Comparison of ENCODE assay signal across 10 cellular contexts in genomic region chr5:143019614-143020515, GRCh38.
DNase-seq lines count a peak whose midpoint lies in the region; ATAC-seq and TF ChIP-seq lines count a peak whose summit lies in the region.
"Had no signal": no experiment of that assay in that cellular context is flagged by ENCODE, and none has a peak within 500 bp of the region (broad histone marks: within the 10 kb centered on the region; RNA-seq: fewer than 3 reads in every experiment).

No MANE protein-coding gene starts in this region.

- TF ChIP-seq CTCF in activated CD8-positive, alpha-beta T cell treated with anti-CD3 and anti-CD28 coated beads for 36 hours (IDR thresholded peaks at IDR 0.05): no peak
- TF ChIP-seq CTCF in HEK293 (tag by site-specific recombination; IDR thresholded peaks at IDR 0.05) (no peak), smooth muscle cell (IDR thresholded peaks at IDR 0.05; ENCODE audit: borderline replicate concordance, insufficient read depth, poor library complexity, severe bottlenecking) (no peak)

- no peaks in the 10 kb centered on the region for H3K27me3 Mint-ChIP-seq in activated CD8-positive, alpha-beta T cell treated with anti-CD3 and anti-CD28 coated beads for 36 hours
- no peaks in the 10 kb centered on the region for H3K27me3 Mint-ChIP-seq in activated CD8-positive, alpha-beta T cell treated with anti-CD3 and anti-CD28 coated beads, Interleukin-2, amount 10 ng/mL, durations not matched to agents 7 days and 5 days (ENCODE audit: low read depth)

- ATAC-seq in activated CD8-positive, alpha-beta T cell treated with anti-CD3 and anti-CD28 coated beads for 36 hours: peak; percentile 66
- ATAC-seq in activated CD8-positive, alpha-beta T cell treated with anti-CD3 and anti-CD28 coated beads, Interleukin-2, amount 10 ng/mL, durations not matched to agents 7 days and 5 days: no peak

- H3K4me2 ChIP-seq in smooth muscle cell: peak overlapping the region; percentile 51
- H3K4me2 ChIP-seq: BLaER1 treated with 17β-estradiol and CSF1 and Interleukin-3, amounts not matched to agents 10 nM and 100 nM had no signal

- H3F3A ChIP-seq in smooth muscle cell (ENCODE audit: low read depth): peaks cover 4% of the 10 kb centered on the region

- no peaks in the 10 kb centered on the region for H3K27me3 ChIP-seq in smooth muscle cell (ENCODE audit: low read depth)
- H3K27me3 ChIP-seq: BLaER1 treated with 17β-estradiol and CSF1 and Interleukin-3, amounts not matched to agents 10 nM and 100 nM had no signal

- H3K4me3 ChIP-seq in HEK293 (ENCODE audit: low read depth, low read length) (no peak overlapping the region), smooth muscle cell (no peak overlapping the region)
- H3K4me3 ChIP-seq: BLaER1 treated with 17β-estradiol and CSF1 and Interleukin-3, amounts not matched to agents 10 nM and 100 nM had no signal

- 66% methylated on average over 7 of the region's 7 CpGs for WGBS in smooth muscle cell (ENCODE audit: low lambda C conversion rate)

- H3K27ac ChIP-seq in HEK293 (ENCODE audit: extremely low read depth, low read depth, low read length) (no peak overlapping the region), smooth muscle cell (ENCODE audit: low read depth) (peak overlapping the region; percentile 35)
- H3K27ac ChIP-seq: BLaER1 treated with 17β-estradiol and CSF1 and Interleukin-3, amounts not matched to agents 10 nM and 100 nM had no signal

- intact Hi-C loops in activated CD8-positive, alpha-beta T cell treated with anti-CD3 and anti-CD28 coated beads for 36 hours (cut with micrococcal nuclease): loop anchor here (5.0 kb wide), 2 partner anchors 47 to 82 kb away; no protein-coding TSS in a partner anchor

- no peak overlapping the region for H3K9ac ChIP-seq in smooth muscle cell (ENCODE audit: low read depth)
- H3K9ac ChIP-seq: BLaER1 treated with 17β-estradiol and CSF1 and Interleukin-3, amounts not matched to agents 10 nM and 100 nM had no signal

- H3K36me3 Mint-ChIP-seq in activated CD8-positive, alpha-beta T cell treated with anti-CD3 and anti-CD28 coated beads for 36 hours (ENCODE audit: low read depth): peaks cover 42% of the 10 kb centered on the region
- peaks cover 24% of the 10 kb centered on the region for H3K36me3 Mint-ChIP-seq in activated CD8-positive, alpha-beta T cell treated with anti-CD3 and anti-CD28 coated beads, Interleukin-2, amount 10 ng/mL, durations not matched to agents 7 days and 5 days (ENCODE audit: low read depth)

- H3K27ac Mint-ChIP-seq in activated CD8-positive, alpha-beta T cell treated with anti-CD3 and anti-CD28 coated beads for 36 hours: peak overlapping the region; percentile 73
- no peak overlapping the region for H3K27ac Mint-ChIP-seq in activated CD8-positive, alpha-beta T cell treated with anti-CD3 and anti-CD28 coated beads, Interleukin-2, amount 10 ng/mL, durations not matched to agents 7 days and 5 days

- no peak overlapping the region for H3K4me3 Mint-ChIP-seq in activated CD8-positive, alpha-beta T cell treated with anti-CD3 and anti-CD28 coated beads for 36 hours
- H3K4me3 Mint-ChIP-seq in activated CD8-positive, alpha-beta T cell treated with anti-CD3 and anti-CD28 coated beads, Interleukin-2, amount 10 ng/mL, durations not matched to agents 7 days and 5 days: no peak overlapping the region
- H3K4me3 Mint-ChIP-seq: brain had no signal

- CTCF ChIA-PET in activated CD8-positive, alpha-beta T cell treated with anti-CD3 and anti-CD28 coated beads for 36 hours (lab: Charles Lee): interaction anchor here (0.8 to 1.9 kb wide), 4 partner anchors 10 to 384 kb away, joined by 3 to 4 read pairs (median 3); partner anchors contain the start of gene NR3C1
- CTCF ChIA-PET in activated CD8-positive, alpha-beta T cell treated with anti-CD3 and anti-CD28 coated beads, Interleukin-2, amount 10 ng/mL, durations not matched to agents 7 days and 5 days (lab: Charles Lee): interaction anchor here (1.6 to 2.4 kb wide), 2 partner anchors 17 to 202 kb away, joined by 3 to 10 read pairs; no protein-coding TSS in a partner anchor
- CTCF ChIA-PET in HEK293 (lab: Yijun Ruan, JAX): no interaction called here

- H3K4me1 ChIP-seq in HEK293 (ENCODE audit: control insufficient read depth, insufficient read depth, low read length): peaks cover 6% of the 10 kb centered on the region; the same call in 1 of the 2 replicates
- peaks cover 20% of the 10 kb centered on the region for H3K4me1 ChIP-seq in smooth muscle cell (ENCODE audit: low read depth)

- peaks cover 11% of the 10 kb centered on the region for H3K9me3 Mint-ChIP-seq in activated CD8-positive, alpha-beta T cell treated with anti-CD3 and anti-CD28 coated beads for 36 hours
- H3K9me3 Mint-ChIP-seq in activated CD8-positive, alpha-beta T cell treated with anti-CD3 and anti-CD28 coated beads, Interleukin-2, amount 10 ng/mL, durations not matched to agents 7 days and 5 days (ENCODE audit: insufficient read depth): no peaks in the 10 kb centered on the region

- POLR2A ChIA-PET in activated CD8-positive, alpha-beta T cell treated with anti-CD3 and anti-CD28 coated beads for 36 hours (lab: Charles Lee): interaction anchor here (0.7 to 1.2 kb wide), 3 partner anchors 10 to 385 kb away, joined by 3 to 6 read pairs (median 3); no protein-coding TSS in a partner anchor
- POLR2A ChIA-PET in activated CD8-positive, alpha-beta T cell treated with anti-CD3 and anti-CD28 coated beads, Interleukin-2, amount 10 ng/mL, durations not matched to agents 7 days and 5 days (lab: Charles Lee): interaction anchor here (0.7 to 1.2 kb wide), 2 partner anchors 17 to 99 kb away, joined by 3 read pairs; no protein-coding TSS in a partner anchor
- POLR2A ChIA-PET in HEK293 (lab: Yijun Ruan, JAX): interaction anchor here (0.7 kb wide), 1 partner anchor 85 kb away, joined by 3 read pairs; no protein-coding TSS in a partner anchor

- H2AFZ ChIP-seq in smooth muscle cell (ENCODE audit: low read depth): peak overlapping the region; percentile 29

- peak; percentile 59 for DNase-seq in activated CD8-positive, alpha-beta T cell treated with anti-CD3 and anti-CD28 coated beads for 36 hours
- DNase-seq in activated CD8-positive, alpha-beta T cell treated with anti-CD3 and anti-CD28 coated beads, Interleukin-2, amount 10 ng/mL, durations not matched to agents 7 days and 5 days: no peak
- peak; percentile 85 for DNase-seq in NCI-H1694 treated with DMSO at 0.1 percent for 48 hours (lab: John Stamatoyannopoulos, UW)
- no peak for DNase-seq in smooth muscle cell (lab: John Stamatoyannopoulos, UW; ENCODE audit: unreplicated experiment)
- DNase-seq in central memory CD4-positive, alpha-beta T cell: no peak
- no peak for DNase-seq in OCI-M1 (lab: John Stamatoyannopoulos, UW)
- no peak for DNase-seq in pons (ENCODE audit: low spot score)

- peaks cover 55% of the 10 kb centered on the region for H3K4me1 Mint-ChIP-seq in activated CD8-positive, alpha-beta T cell treated with anti-CD3 and anti-CD28 coated beads for 36 hours (ENCODE audit: low read depth)
- peaks cover 33% of the 10 kb centered on the region for H3K4me1 Mint-ChIP-seq in activated CD8-positive, alpha-beta T cell treated with anti-CD3 and anti-CD28 coated beads, Interleukin-2, amount 10 ng/mL, durations not matched to agents 7 days and 5 days (ENCODE audit: low read depth)

- no peaks in the 10 kb centered on the region for H4K20me1 ChIP-seq in smooth muscle cell (ENCODE audit: low read depth)

- H3K36me3 ChIP-seq in HEK293 (ENCODE audit: control insufficient read depth in 2 of 2, insufficient read depth in 1 of 2, low read length in 2 of 2) (no peaks in the 10 kb centered on the region), smooth muscle cell (ENCODE audit: low read depth) (no peaks in the 10 kb centered on the region)

- no peaks in the 10 kb centered on the region for H3K79me2 ChIP-seq in smooth muscle cell (ENCODE audit: low read depth)

- H3K9me3 ChIP-seq in HEK293 (ENCODE audit: control insufficient read depth, insufficient read depth, low read depth, low read length) (no peaks in the 10 kb centered on the region; the same call in 1 of the 2 replicates), smooth muscle cell (replicated peaks; ENCODE audit: low read depth) (no peaks in the 10 kb centered on the region)

TF ChIP-seq in HEK293, 187 proteins besides CTCF, POLR2A, EP300 and RAD21:
- TF ChIP-seq ZSCAN23 (tag by site-specific recombination; IDR thresholded peaks at IDR 0.05) (no peak), FEZF1 (tag by site-specific recombination; IDR thresholded peaks at IDR 0.05) (peak; percentile 78), ZFHX2 (tag by site-specific recombination; conservative IDR thresholded peaks at IDR 0.05) (peak; percentile 29), ZNF555 (tag by site-specific recombination; conservative IDR thresholded peaks at IDR 0.05) (no peak), ZNF274 (IDR thresholded peaks at IDR 0.05; ENCODE audit: low read length) (no peak), ZNF274 (tag by site-specific recombination; IDR thresholded peaks at IDR 0.05; ENCODE audit: borderline replicate concordance) (no peak), ZIC2 (tag by site-specific recombination; IDR thresholded peaks at IDR 0.05) (0 out of 2 replicates have a peak, but pooled peaks have one; percentile 9)

Comparison
In these comparisons a context has a peak if more than half of its experiments do, and no peak if none do; other contexts are left out.
1. DNase-seq: peak in activated CD8-positive, alpha-beta T cell treated with anti-CD3 and anti-CD28 coated beads for 36 hours (single experiment) and NCI-H1694 treated with DMSO at 0.1 percent for 48 hours (single experiment); none in activated CD8-positive, alpha-beta T cell treated with anti-CD3 and anti-CD28 coated beads, Interleukin-2, amount 10 ng/mL, durations not matched to agents 7 days and 5 days (single experiment), smooth muscle cell (single experiment), central memory CD4-positive, alpha-beta T cell (single experiment), OCI-M1 (single experiment) and pons (single experiment).